In the genomic region with DNA sequence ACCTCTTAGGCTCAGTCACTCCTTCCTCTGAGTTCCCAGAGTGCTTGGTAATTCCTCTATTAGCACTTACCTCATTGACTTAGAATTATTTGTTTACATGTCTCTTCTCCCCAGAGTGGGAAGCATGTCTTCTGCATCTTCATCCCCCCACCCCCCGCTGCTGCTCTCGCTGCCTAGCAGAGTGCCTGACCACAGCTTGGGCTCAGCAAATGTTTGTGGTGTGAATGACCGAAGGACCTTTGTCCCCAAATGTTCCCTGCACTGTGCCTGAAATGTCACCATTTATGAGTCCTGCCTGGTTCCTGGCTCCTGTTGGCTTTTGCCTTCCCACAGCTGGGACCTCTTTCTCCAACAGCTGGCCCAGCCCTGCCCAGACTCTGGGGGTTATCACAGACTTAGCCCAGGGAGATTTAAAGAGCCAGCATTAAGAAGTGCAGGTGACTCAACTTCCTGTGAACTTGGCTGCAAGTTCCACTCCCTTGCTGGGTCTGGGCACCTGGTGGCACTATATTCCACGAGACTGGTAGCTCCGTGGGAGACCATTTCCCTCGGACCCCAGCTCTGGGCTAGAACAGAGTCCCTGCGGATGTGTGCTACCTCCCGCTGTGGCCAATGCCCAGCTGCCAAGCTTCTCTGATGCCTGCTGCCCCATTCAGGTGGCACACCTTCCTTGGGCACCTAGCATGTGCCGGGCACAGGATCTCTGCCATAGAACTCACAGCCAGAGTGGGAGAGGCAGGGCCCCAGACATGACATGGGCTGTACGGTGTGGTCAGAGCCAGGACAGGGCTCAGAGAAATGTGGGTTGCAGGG, we compare ENCODE assay signal across 15 cellular contexts. TPM values are rescaled to one million over a fixed set of nuclear protein-coding genes. Genes with fewer than 3 reads are reported as not detected.
DNase-seq lines count a peak whose midpoint lies in the region; ATAC-seq and TF ChIP-seq lines count a peak whose summit lies in the region.
"Had no signal": no experiment of that assay in that cellular context is flagged by ENCODE, and none has a peak within 500 bp of the region (broad histone marks: within the 10 kb centered on the region; RNA-seq: fewer than 3 reads in every experiment).

No MANE protein-coding gene starts in this region.

- H3K4ac ChIP-seq in mesenchymal stem cell (ENCODE audit: low read depth in 1 of 2, low read length in 2 of 2) = no peak overlapping the region

- POLR2A ChIA-PET in CD8-positive, alpha-beta T cell (lab: Charles Lee) = no interaction called here
- POLR2A ChIA-PET in CD4-positive, alpha-beta memory T cell (lab: Charles Lee; ENCODE audit: partially characterized antibody) = no interaction called here

- H2AFZ ChIP-seq in mesenchymal stem cell (ENCODE audit: low read depth, low read length) = no peak overlapping the region

- CTCF ChIA-PET in CD8-positive, alpha-beta T cell (lab: Charles Lee) = interaction anchor here (0.6 kb wide), 1 partner anchor 107 kb away, joined by 3 read pairs; no protein-coding TSS in a partner anchor
- CTCF ChIA-PET in CD4-positive, alpha-beta memory T cell (lab: Charles Lee; ENCODE audit: partially characterized antibody) = no interaction called here

- H4K8ac ChIP-seq in mesenchymal stem cell (ENCODE audit: low read length) = no peak overlapping the region

- no peaks in the 10 kb centered on the region for H3K9me3 Mint-ChIP-seq in CD8-positive, alpha-beta T cell
- H3K9me3 Mint-ChIP-seq in CD4-positive, alpha-beta memory T cell = no peaks in the 10 kb centered on the region

- H3K4me3 Mint-ChIP-seq in CD8-positive, alpha-beta T cell = no peak overlapping the region
- H3K4me3 Mint-ChIP-seq in CD4-positive, alpha-beta memory T cell = no peak overlapping the region
- H3K4me3 Mint-ChIP-seq: CD4-positive, CD25-positive, alpha-beta regulatory T cell had no signal

- H3K27me3 ChIP-seq in mesenchymal stem cell (ENCODE audit: control insufficient read depth in 1 of 2, insufficient read depth in 1 of 2, low read length in 2 of 2) = peaks cover 87 to 89% of the 10 kb centered on the region in 2 experiments
- H3K27me3 ChIP-seq in CD8-positive, alpha-beta T cell (ENCODE audit: insufficient read depth, low read length) = peaks cover 17% of the 10 kb centered on the region
- H3K27me3 ChIP-seq in CD4-positive, alpha-beta memory T cell (ENCODE audit: insufficient read depth, low read length) = peaks cover 28% of the 10 kb centered on the region

- no peak overlapping the region for H3K27ac Mint-ChIP-seq in CD8-positive, alpha-beta T cell
- no peak overlapping the region for H3K27ac Mint-ChIP-seq in CD4-positive, alpha-beta memory T cell
- H3K27ac Mint-ChIP-seq: CD4-positive, CD25-positive, alpha-beta regulatory T cell had no signal

- DNase-seq in ACHN (peak; percentile 14), HuH-7.5 (ENCODE audit: low spot score) (peak; percentile 76), cardiac fibroblast (ENCODE audit: low read depth in 2 of 2) (peak; percentile 8 to 22), mesenchymal stem cell (peak; percentile 48), GDM1 (lab: John Stamatoyannopoulos, UW) (no peak), cerebellar cortex (ENCODE audit: low spot score) (no peak)
- no peak for DNase-seq in CD8-positive, alpha-beta T cell
- DNase-seq in CD4-positive, alpha-beta memory T cell = no peak
- DNase-seq: CD4-positive, CD25-positive, alpha-beta regulatory T cell; naive B cell; NCI-H524 treated with DMSO at 0.1 percent for 48 hours; stimulated activated CD4-positive, alpha-beta T cell treated with anti-CD3 and anti-CD28 coated beads, Interleukin-1b, Interleukin-23, amount 100 ng/mL, for 48 hours; substantia nigra had no signal

- in situ Hi-C loops in ACHN (cut with HindIII; ENCODE audit: low pct_ligation_motif_present, low pct_unique_long_range_greater_than_20kb, low sequenced_read_pairs) = no loop called here

- peaks cover 26% of the 10 kb centered on the region for H3K4me1 ChIP-seq in mesenchymal stem cell (ENCODE audit: control insufficient read depth, insufficient read depth, low read depth, low read length)
- H3K4me1 ChIP-seq in CD8-positive, alpha-beta T cell (ENCODE audit: insufficient read depth, low read length) = no peaks in the 10 kb centered on the region
- H3K4me1 ChIP-seq in CD4-positive, alpha-beta memory T cell (ENCODE audit: insufficient read depth, low read length) = no peaks in the 10 kb centered on the region

- no peak overlapping the region for H2BK15ac ChIP-seq in mesenchymal stem cell (ENCODE audit: low read depth, poor library complexity, severe bottlenecking)

- H3K18ac ChIP-seq in mesenchymal stem cell (ENCODE audit: low read depth in 1 of 2, low read length in 2 of 2) = no peak overlapping the region

- no peaks in the 10 kb centered on the region for H3K36me3 ChIP-seq in mesenchymal stem cell (ENCODE audit: control insufficient read depth in 1 of 2, insufficient read depth in 2 of 2, low read depth in 1 of 2, low read length in 2 of 2)
- no peaks in the 10 kb centered on the region for H3K36me3 ChIP-seq in CD8-positive, alpha-beta T cell (ENCODE audit: insufficient read depth, low read length)
- no peaks in the 10 kb centered on the region for H3K36me3 ChIP-seq in CD4-positive, alpha-beta memory T cell (ENCODE audit: insufficient read depth, low read length)

- no peaks in the 10 kb centered on the region for H3K9me3 ChIP-seq in mesenchymal stem cell (ENCODE audit: control insufficient read depth, low read length)
- no peaks in the 10 kb centered on the region for H3K9me3 ChIP-seq in CD8-positive, alpha-beta T cell (ENCODE audit: low read length)
- H3K9me3 ChIP-seq in CD4-positive, alpha-beta memory T cell (ENCODE audit: control insufficient read depth in 1 of 2, low read length in 2 of 2) = no peaks in the 10 kb centered on the region

- H3K14ac ChIP-seq in mesenchymal stem cell (ENCODE audit: low read length in 2 of 2) = no peak overlapping the region

- H3K36me3 Mint-ChIP-seq in CD8-positive, alpha-beta T cell = no peaks in the 10 kb centered on the region
- no peaks in the 10 kb centered on the region for H3K36me3 Mint-ChIP-seq in CD4-positive, alpha-beta memory T cell
- H3K36me3 Mint-ChIP-seq: CD4-positive, CD25-positive, alpha-beta regulatory T cell; naive B cell had no signal

- no peaks in the 10 kb centered on the region for H3K79me1 ChIP-seq in mesenchymal stem cell (replicated peaks; ENCODE audit: low read length, poor library complexity, severe bottlenecking)

- no peak overlapping the region for H2AK5ac ChIP-seq in mesenchymal stem cell (ENCODE audit: low read length, severe bottlenecking)

- H2BK5ac ChIP-seq in mesenchymal stem cell (ENCODE audit: low read depth, low read length, poor library complexity, severe bottlenecking) = no peak overlapping the region

- no peak for TF ChIP-seq CTCF in cardiac fibroblast (IDR thresholded peaks at IDR 0.05; ENCODE audit: low read depth, low read length)
- TF ChIP-seq CTCF in CD8-positive, alpha-beta T cell (IDR thresholded peaks at IDR 0.05) = no peak

- peaks cover 7% of the 10 kb centered on the region for H3K4me1 Mint-ChIP-seq in CD8-positive, alpha-beta T cell (ENCODE audit: low read depth)
- H3K4me1 Mint-ChIP-seq in CD4-positive, alpha-beta memory T cell = peaks cover 0 to 16% (median 8%) of the 10 kb centered on the region in 4 donors

- H3K4me3 ChIP-seq in cardiac fibroblast (replicated peaks in 1 of 2; ENCODE audit: low read depth in 2 of 2, low read length in 2 of 2) = no peak overlapping the region
- H3K4me3 ChIP-seq in mesenchymal stem cell (ENCODE audit: insufficient read depth in 1 of 2, low read depth in 1 of 2, low read length in 2 of 2) = no peak overlapping the region
- no peak overlapping the region for H3K4me3 ChIP-seq in CD8-positive, alpha-beta T cell (ENCODE audit: low read depth, low read length)
- no peak overlapping the region for H3K4me3 ChIP-seq in CD4-positive, alpha-beta memory T cell (ENCODE audit: low read length in 2 of 2)
- H3K4me3 ChIP-seq: GM12878 had no signal

- H2BK120ac ChIP-seq in mesenchymal stem cell (ENCODE audit: low read depth, low read length) = no peak overlapping the region

- H4K91ac ChIP-seq in mesenchymal stem cell (ENCODE audit: low read length) = no peak overlapping the region

- no peak overlapping the region for H3K27ac ChIP-seq in mesenchymal stem cell (ENCODE audit: low read length, poor library complexity, severe bottlenecking)
- no peak overlapping the region for H3K27ac ChIP-seq in CD8-positive, alpha-beta T cell (ENCODE audit: low read depth, low read length)
- no peak overlapping the region for H3K27ac ChIP-seq in CD4-positive, alpha-beta memory T cell (ENCODE audit: low read depth, low read length)
- H3K27ac ChIP-seq: KMS-11 had no signal

- intact Hi-C loops in CD8-positive, alpha-beta T cell (cut with DNase I, micrococcal nuclease) = no loop called here
- intact Hi-C loops in CD4-positive, alpha-beta memory T cell (cut with micrococcal nuclease) = no loop called here

- peaks cover 57% of the 10 kb centered on the region for H3K27me3 Mint-ChIP-seq in CD8-positive, alpha-beta T cell (ENCODE audit: low read depth)
- H3K27me3 Mint-ChIP-seq in CD4-positive, alpha-beta memory T cell = peaks cover 58 to 70% of the 10 kb centered on the region in 2 donors

- H2BK12ac ChIP-seq in mesenchymal stem cell (ENCODE audit: low read length in 2 of 2) = no peak overlapping the region

- H3K23ac ChIP-seq in mesenchymal stem cell (ENCODE audit: low read length in 2 of 2) = no peak overlapping the region

- 51% methylated on average over 10 of the region's 10 CpGs for WGBS in mesenchymal stem cell

- no peak overlapping the region for H3K4me2 ChIP-seq in mesenchymal stem cell (ENCODE audit: low read length, poor library complexity, severe bottlenecking)
- H3K4me2 ChIP-seq: KMS-11 had no signal

- ATAC-seq in CD8-positive, alpha-beta T cell = no peak
- ATAC-seq: GM12878 had no signal

- H3K9ac ChIP-seq in mesenchymal stem cell (ENCODE audit: low read length) = no peak overlapping the region
- H3K9ac ChIP-seq: KMS-11 had no signal

RNA-seq across cellular contexts. Expression of gene HMCN2, which starts 1.8 kb away (rescaled TPM):
- polyA plus RNA-seq in mesenchymal stem cell (2013, experiment 1 of 2) = 0.06 TPM
- 0.10 TPM for polyA plus RNA-seq in mesenchymal stem cell (2013, experiment 2 of 2)
- not detected for total RNA-seq in CD8-positive, alpha-beta T cell
- not detected for total RNA-seq in CD4-positive, alpha-beta memory T cell
- not detected for polyA plus RNA-seq in CD4-positive, alpha-beta memory T cell
- total RNA-seq: CD4-positive, CD25-positive, alpha-beta regulatory T cell; GM12878 had no signal
- polyA plus RNA-seq: CD4-positive, CD25-positive, alpha-beta regulatory T cell had no signal

Comparison
In these comparisons a context has a peak if more than half of its experiments do, and no peak if none do; other contexts are left out.
1. DNase-seq: peak in ACHN (single experiment), HuH-7.5 (single experiment), cardiac fibroblast (2 of 2) and mesenchymal stem cell (single experiment); none in CD8-positive, alpha-beta T cell (0 of 7), GDM1 (single experiment), cerebellar cortex (single experiment) and CD4-positive, alpha-beta memory T cell (0 of 5).